Comparison of ENCODE assay signal across 8 cellular contexts in the genomic region with DNA sequence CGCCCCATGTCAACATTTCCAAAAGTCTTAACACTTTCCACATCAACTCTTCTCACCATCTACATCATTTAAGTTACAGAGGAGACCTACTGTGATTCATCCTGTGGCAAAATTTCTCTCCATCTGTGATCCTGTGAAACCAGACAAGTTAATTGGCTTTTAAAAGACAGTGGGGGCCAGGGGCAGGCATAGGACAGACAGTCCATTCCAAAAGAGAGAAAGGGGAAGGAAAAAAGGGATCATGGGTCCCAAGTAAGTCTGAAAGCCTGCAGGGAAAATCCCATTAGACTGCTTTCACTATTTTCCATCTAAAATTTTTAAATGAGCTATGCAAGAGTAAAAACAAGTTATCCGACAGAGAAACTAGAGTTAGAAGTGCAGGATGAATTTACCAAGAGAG.
DNase-seq lines count a peak whose midpoint lies in the region; ATAC-seq and TF ChIP-seq lines count a peak whose summit lies in the region.

No MANE protein-coding gene starts in this region.

- H4K91ac ChIP-seq in H9 (ENCODE audit: insufficient read length, low read depth, low read length): no peak overlapping the region

- no peak overlapping the region for H2BK15ac ChIP-seq in H9 (ENCODE audit: low read depth, low read length)

- H2AFZ ChIP-seq in H9 (ENCODE audit: low read length) (no peak overlapping the region), hepatocyte (peak overlapping the region; percentile 61)

- H3K36me3 Mint-ChIP-seq in H9 (ENCODE audit: insufficient read depth in 1 of 3, low read depth in 3 of 3): no peaks in the 10 kb centered on the region

- peak overlapping the region; percentile 56 for H3K4me3 ChIP-seq in AG09309 (ENCODE audit: control insufficient read depth, low read depth, low read length)
- H3K4me3 ChIP-seq in hepatocyte: no peak overlapping the region

- H3K18ac ChIP-seq in H9 (ENCODE audit: insufficient read length, low read depth, low read length): no peak overlapping the region

- H4K5ac ChIP-seq in H9 (ENCODE audit: insufficient read length, low read depth, low read length): no peak overlapping the region

- H3K36me3 ChIP-seq in hepatocyte (replicated peaks; ENCODE audit: insufficient read depth, low read depth): no peaks in the 10 kb centered on the region

- H2BK120ac ChIP-seq in H9 (ENCODE audit: low read depth, low read length, poor library complexity, severe bottlenecking): no peak overlapping the region

- H3K4me1 Mint-ChIP-seq in H9: peaks cover 32 to 34% of the 10 kb centered on the region in 2 experiments
- H3K4me1 Mint-ChIP-seq in stimulated activated naive CD8-positive, alpha-beta T cell treated with anti-CD3 and anti-CD28 coated beads, Interleukin-15, amount 100 ng/mL, for 72 hours: peaks cover 23% of the 10 kb centered on the region

- H3K23ac ChIP-seq in H9 (ENCODE audit: insufficient read length, low read depth, low read length): no peak overlapping the region

- no peaks in the 10 kb centered on the region for H3K27me3 ChIP-seq in H9 (ENCODE audit: insufficient read depth, low read length)
- H3K27me3 ChIP-seq in hepatocyte: no peaks in the 10 kb centered on the region

- H3K4me1 ChIP-seq in H9 (ENCODE audit: insufficient read depth, low read length): no peaks in the 10 kb centered on the region
- H3K4me1 ChIP-seq in hepatocyte (ENCODE audit: insufficient read depth): peaks cover 8% of the 10 kb centered on the region

- no peak overlapping the region for H3K27ac ChIP-seq in H9 (ENCODE audit: insufficient read length, low read depth, low read length)
- peak overlapping the region; percentile 77 for H3K27ac ChIP-seq in VCaP
- peak overlapping the region; percentile 62 for H3K27ac ChIP-seq in hepatocyte

- no CpG with 5 or more reads among the region's 2 CpGs for WGBS in H9 (ENCODE audit: extremely low coverage, insufficient read length, low lambda C conversion rate)
- 92% methylated on average over 2 of the region's 2 CpGs for WGBS in hepatocyte (ENCODE audit: low lambda C conversion rate, missing lambda C conversion rate)

- H3K9ac ChIP-seq in H9 (ENCODE audit: extremely low read depth, insufficient read length, low read length): no peak overlapping the region

- H2BK5ac ChIP-seq in H9 (ENCODE audit: insufficient read length, low read length): no peak overlapping the region

- no peaks in the 10 kb centered on the region; a peak in 1 of 5 replicates for H3K9me3 Mint-ChIP-seq in H9
- no peaks in the 10 kb centered on the region for H3K9me3 Mint-ChIP-seq in stimulated activated naive CD8-positive, alpha-beta T cell treated with anti-CD3 and anti-CD28 coated beads, Interleukin-15, amount 100 ng/mL, for 72 hours

- peak overlapping the region; percentile 50 to 79 (median 73); a peak in 5 of 7 replicates for H3K27ac Mint-ChIP-seq in H9
- no peak overlapping the region for H3K27ac Mint-ChIP-seq in stimulated activated naive CD8-positive, alpha-beta T cell treated with anti-CD3 and anti-CD28 coated beads, Interleukin-15, amount 100 ng/mL, for 72 hours

- no peak overlapping the region for H2BK20ac ChIP-seq in H9 (ENCODE audit: low read depth, low read length, poor library complexity, severe bottlenecking)

- ATAC-seq in stimulated activated naive CD8-positive, alpha-beta T cell treated with anti-CD3 and anti-CD28 coated beads, Interleukin-15, amount 100 ng/mL, for 72 hours: peak; percentile 35
- ATAC-seq in HG03097 (IDR thresholded peaks at IDR 0.05; ENCODE audit: low FRiP score, unreplicated experiment) (no peak), GM18511 (IDR thresholded peaks at IDR 0.05; ENCODE audit: unreplicated experiment) (no peak)

- H4K8ac ChIP-seq in H9 (replicated peaks; ENCODE audit: insufficient read length, low read depth, low read length): no peak overlapping the region

- TF ChIP-seq CTCF in AG09309 (IDR thresholded peaks at IDR 0.05; ENCODE audit: control insufficient read depth, insufficient read depth, low read depth, low read length, missing control alignments): no peak
- TF ChIP-seq CTCF in H9 (conservative IDR thresholded peaks at IDR 0.05): no peak
- no peak for TF ChIP-seq CTCF in VCaP (conservative IDR thresholded peaks at IDR 0.05)
- no peak for TF ChIP-seq CTCF in hepatocyte (IDR thresholded peaks at IDR 0.05; ENCODE audit: poor library complexity)

- no peaks in the 10 kb centered on the region for H3K27me3 Mint-ChIP-seq in H9 (ENCODE audit: low read depth)
- no peaks in the 10 kb centered on the region for H3K27me3 Mint-ChIP-seq in stimulated activated naive CD8-positive, alpha-beta T cell treated with anti-CD3 and anti-CD28 coated beads, Interleukin-15, amount 100 ng/mL, for 72 hours

- peak overlapping the region; percentile 92 to 96 for H3K4me3 Mint-ChIP-seq in H9
- H3K4me3 Mint-ChIP-seq in stimulated activated naive CD8-positive, alpha-beta T cell treated with anti-CD3 and anti-CD28 coated beads, Interleukin-15, amount 100 ng/mL, for 72 hours: peak overlapping the region; percentile 90 to 92

- H3K4me2 ChIP-seq in H9 (ENCODE audit: insufficient read depth, insufficient read length, low read length): no peak overlapping the region
- peak overlapping the region; percentile 71 for H3K4me2 ChIP-seq in hepatocyte

- H2BK12ac ChIP-seq in H9 (ENCODE audit: insufficient read length, low read depth, low read length): no peak overlapping the region

- H2AK5ac ChIP-seq in H9 (ENCODE audit: insufficient read length, low read length): no peak overlapping the region

- no peak overlapping the region for H3T11ph ChIP-seq in H9 (ENCODE audit: low read length)

- H3K4ac ChIP-seq in H9 (ENCODE audit: low read depth, low read length): no peak overlapping the region

- H4K20me1 ChIP-seq in H9 (ENCODE audit: control insufficient read depth, insufficient read depth, insufficient read length) (no peaks in the 10 kb centered on the region), hepatocyte (ENCODE audit: insufficient read depth, poor library complexity, severe bottlenecking) (no peaks in the 10 kb centered on the region)

- DNase-seq in AG09309 (ENCODE audit: low read depth): no peak
- no peak for DNase-seq in H9
- DNase-seq in hepatocyte (ENCODE audit: low spot score): no peak
- no peak for DNase-seq in stimulated activated naive CD8-positive, alpha-beta T cell treated with anti-CD3 and anti-CD28 coated beads, Interleukin-15, amount 100 ng/mL, for 72 hours
- no peak for DNase-seq in D341Med (ENCODE audit: low spot score)

- H3K14ac ChIP-seq in H9 (ENCODE audit: insufficient read depth, low read length): no peak overlapping the region

- H3K56ac ChIP-seq in H9 (ENCODE audit: insufficient read length, low read depth, low read length): no peak overlapping the region

- H3K9me3 ChIP-seq in H9 (ENCODE audit: control insufficient read depth, low read depth, low read length) (no peaks in the 10 kb centered on the region), hepatocyte (ENCODE audit: low read depth) (no peaks in the 10 kb centered on the region)

- no peaks in the 10 kb centered on the region for H3K79me1 ChIP-seq in H9 (ENCODE audit: insufficient read depth, low read depth, low read length, poor library complexity, severe bottlenecking)

- no peaks in the 10 kb centered on the region for H3K9me2 ChIP-seq in hepatocyte (replicated peaks; ENCODE audit: insufficient read depth)

- peaks cover 6% of the 10 kb centered on the region for H3K23me2 ChIP-seq in H9 (ENCODE audit: insufficient read length, low read depth, low read length, poor library complexity, severe bottlenecking)

- H3K79me2 ChIP-seq in H9 (ENCODE audit: insufficient read depth, low read length): no peaks in the 10 kb centered on the region
- peaks cover 27% of the 10 kb centered on the region for H3K79me2 ChIP-seq in hepatocyte

Comparison
In these comparisons a context has a peak if more than half of its experiments do, and no peak if none do; other contexts are left out.
1. H3K27ac Mint-ChIP-seq: peak in H9 (3 of 3); none in stimulated activated naive CD8-positive, alpha-beta T cell treated with anti-CD3 and anti-CD28 coated beads, Interleukin-15, amount 100 ng/mL, for 72 hours (0 of 2).